Comparison of ENCODE assay signal across 1 cellular context in the genomic region with DNA sequence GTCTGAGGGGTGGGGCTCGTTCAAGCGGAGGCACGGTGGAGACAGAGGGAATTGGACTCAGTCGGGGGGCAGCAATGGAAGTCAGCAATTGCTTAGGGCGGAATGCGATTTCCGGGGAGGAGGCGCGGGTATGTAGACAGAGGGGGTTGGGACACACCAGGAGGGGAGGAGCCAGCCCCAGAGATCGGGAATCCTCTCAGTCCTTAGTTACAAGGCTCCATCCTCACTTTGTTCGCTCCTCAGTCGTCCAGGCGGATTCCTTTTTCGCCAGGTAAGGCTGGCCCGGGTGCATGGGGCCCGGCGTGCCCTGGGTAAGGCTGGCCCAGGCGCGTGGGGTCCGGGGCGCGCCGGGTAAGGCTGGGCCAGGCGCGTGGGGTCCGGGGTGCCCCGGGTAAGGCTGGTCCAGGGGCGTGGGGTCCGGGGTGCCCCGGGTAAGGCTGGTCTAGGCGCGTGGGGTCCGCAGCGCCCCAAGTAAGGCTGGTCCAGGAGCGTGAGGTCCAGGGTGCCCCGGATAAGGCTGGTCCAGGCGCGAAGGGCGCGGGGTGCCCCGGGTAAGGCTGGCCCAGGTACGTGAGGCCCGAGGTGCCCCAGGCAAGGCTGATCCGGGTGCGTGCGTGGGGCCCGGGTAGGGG.
A peak's percentile ranks its signal among the peaks of the same experiment; 100 is the strongest.
TF ChIP-seq lines count a peak whose summit lies in the region.

A gene with protein sequence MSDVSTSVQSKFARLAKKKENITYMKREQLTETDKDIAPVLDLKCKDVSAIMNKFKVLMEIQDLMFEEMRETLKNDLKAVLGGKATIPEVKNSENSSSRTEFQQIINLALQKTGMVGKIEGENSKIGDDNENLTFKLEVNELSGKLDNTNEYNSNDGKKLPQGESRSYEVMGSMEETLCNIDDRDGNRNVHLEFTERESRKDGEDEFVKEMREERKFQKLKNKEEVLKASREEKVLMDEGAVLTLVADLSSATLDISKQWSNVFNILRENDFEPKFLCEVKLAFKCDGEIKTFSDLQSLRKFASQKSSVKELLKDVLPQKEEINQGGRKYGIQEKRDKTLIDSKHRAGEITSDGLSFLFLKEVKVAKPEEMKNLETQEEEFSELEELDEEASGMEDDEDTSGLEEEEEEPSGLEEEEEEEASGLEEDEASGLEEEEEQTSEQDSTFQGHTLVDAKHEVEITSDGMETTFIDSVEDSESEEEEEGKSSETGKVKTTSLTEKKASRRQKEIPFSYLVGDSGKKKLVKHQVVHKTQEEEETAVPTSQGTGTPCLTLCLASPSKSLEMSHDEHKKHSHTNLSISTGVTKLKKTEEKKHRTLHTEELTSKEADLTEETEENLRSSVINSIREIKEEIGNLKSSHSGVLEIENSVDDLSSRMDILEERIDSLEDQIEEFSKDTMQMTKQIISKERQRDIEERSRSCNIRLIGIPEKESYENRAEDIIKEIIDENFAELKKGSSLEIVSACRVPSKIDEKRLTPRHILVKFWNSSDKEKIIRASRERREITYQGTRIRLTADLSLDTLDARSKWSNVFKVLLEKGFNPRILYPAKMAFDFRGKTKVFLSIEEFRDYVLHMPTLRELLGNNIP (plus strand): TSS at position 199 of the 632 bp plus-strand sequence. CDS start 11,780 bp downstream, outside the sequence.

TF ChIP-seq in WTC11, 78 proteins besides CTCF, POLR2A, EP300 and RAD21 (continued from another document and continues in another):
- TF ChIP-seq, protein P1, sequence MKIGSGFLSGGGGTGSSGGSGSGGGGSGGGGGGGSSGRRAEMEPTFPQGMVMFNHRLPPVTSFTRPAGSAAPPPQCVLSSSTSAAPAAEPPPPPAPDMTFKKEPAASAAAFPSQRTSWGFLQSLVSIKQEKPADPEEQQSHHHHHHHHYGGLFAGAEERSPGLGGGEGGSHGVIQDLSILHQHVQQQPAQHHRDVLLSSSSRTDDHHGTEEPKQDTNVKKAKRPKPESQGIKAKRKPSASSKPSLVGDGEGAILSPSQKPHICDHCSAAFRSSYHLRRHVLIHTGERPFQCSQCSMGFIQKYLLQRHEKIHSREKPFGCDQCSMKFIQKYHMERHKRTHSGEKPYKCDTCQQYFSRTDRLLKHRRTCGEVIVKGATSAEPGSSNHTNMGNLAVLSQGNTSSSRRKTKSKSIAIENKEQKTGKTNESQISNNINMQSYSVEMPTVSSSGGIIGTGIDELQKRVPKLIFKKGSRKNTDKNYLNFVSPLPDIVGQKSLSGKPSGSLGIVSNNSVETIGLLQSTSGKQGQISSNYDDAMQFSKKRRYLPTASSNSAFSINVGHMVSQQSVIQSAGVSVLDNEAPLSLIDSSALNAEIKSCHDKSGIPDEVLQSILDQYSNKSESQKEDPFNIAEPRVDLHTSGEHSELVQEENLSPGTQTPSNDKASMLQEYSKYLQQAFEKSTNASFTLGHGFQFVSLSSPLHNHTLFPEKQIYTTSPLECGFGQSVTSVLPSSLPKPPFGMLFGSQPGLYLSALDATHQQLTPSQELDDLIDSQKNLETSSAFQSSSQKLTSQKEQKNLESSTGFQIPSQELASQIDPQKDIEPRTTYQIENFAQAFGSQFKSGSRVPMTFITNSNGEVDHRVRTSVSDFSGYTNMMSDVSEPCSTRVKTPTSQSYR (CRISPR knock-in tag; IDR thresholded peaks at IDR 0.05) = peak; percentile 86; the same call in 1 of the 2 replicates
- TF ChIP-seq ATF1 (CRISPR knock-in tag; IDR thresholded peaks at IDR 0.05) (0 out of 2 replicates have a peak, but pooled peaks have one; percentile 82), NFYB (CRISPR knock-in tag; conservative IDR thresholded peaks at IDR 0.05; ENCODE audit: low read depth) (peak; percentile 37), ZNF138 (CRISPR knock-in tag; conservative IDR thresholded peaks at IDR 0.05) (0 out of 2 replicates have a peak, but pooled peaks have one; percentile 8), ZNF396 (CRISPR knock-in tag; IDR thresholded peaks at IDR 0.05; ENCODE audit: borderline replicate concordance) (no peak), RELA (CRISPR knock-in tag; IDR thresholded peaks at IDR 0.05; ENCODE audit: borderline replicate concordance) (0 out of 2 replicates have a peak, but pooled peaks have one; percentile 57), OVOL2 (CRISPR knock-in tag; IDR thresholded peaks at IDR 0.05; ENCODE audit: borderline replicate concordance) (no peak)
- TF ChIP-seq, protein P2, sequence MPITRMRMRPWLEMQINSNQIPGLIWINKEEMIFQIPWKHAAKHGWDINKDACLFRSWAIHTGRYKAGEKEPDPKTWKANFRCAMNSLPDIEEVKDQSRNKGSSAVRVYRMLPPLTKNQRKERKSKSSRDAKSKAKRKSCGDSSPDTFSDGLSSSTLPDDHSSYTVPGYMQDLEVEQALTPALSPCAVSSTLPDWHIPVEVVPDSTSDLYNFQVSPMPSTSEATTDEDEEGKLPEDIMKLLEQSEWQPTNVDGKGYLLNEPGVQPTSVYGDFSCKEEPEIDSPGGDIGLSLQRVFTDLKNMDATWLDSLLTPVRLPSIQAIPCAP (CRISPR knock-in tag; IDR thresholded peaks at IDR 0.05) = no peak
- TF ChIP-seq, protein P3, sequence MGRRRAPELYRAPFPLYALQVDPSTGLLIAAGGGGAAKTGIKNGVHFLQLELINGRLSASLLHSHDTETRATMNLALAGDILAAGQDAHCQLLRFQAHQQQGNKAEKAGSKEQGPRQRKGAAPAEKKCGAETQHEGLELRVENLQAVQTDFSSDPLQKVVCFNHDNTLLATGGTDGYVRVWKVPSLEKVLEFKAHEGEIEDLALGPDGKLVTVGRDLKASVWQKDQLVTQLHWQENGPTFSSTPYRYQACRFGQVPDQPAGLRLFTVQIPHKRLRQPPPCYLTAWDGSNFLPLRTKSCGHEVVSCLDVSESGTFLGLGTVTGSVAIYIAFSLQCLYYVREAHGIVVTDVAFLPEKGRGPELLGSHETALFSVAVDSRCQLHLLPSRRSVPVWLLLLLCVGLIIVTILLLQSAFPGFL (CRISPR knock-in tag; IDR thresholded peaks at IDR 0.05; ENCODE audit: borderline replicate concordance) = no peak
- TF ChIP-seq, protein P4, sequence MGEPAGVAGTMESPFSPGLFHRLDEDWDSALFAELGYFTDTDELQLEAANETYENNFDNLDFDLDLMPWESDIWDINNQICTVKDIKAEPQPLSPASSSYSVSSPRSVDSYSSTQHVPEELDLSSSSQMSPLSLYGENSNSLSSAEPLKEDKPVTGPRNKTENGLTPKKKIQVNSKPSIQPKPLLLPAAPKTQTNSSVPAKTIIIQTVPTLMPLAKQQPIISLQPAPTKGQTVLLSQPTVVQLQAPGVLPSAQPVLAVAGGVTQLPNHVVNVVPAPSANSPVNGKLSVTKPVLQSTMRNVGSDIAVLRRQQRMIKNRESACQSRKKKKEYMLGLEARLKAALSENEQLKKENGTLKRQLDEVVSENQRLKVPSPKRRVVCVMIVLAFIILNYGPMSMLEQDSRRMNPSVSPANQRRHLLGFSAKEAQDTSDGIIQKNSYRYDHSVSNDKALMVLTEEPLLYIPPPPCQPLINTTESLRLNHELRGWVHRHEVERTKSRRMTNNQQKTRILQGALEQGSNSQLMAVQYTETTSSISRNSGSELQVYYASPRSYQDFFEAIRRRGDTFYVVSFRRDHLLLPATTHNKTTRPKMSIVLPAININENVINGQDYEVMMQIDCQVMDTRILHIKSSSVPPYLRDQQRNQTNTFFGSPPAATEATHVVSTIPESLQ (CRISPR knock-in tag; IDR thresholded peaks at IDR 0.05) = no peak
- TF ChIP-seq, protein P5, sequence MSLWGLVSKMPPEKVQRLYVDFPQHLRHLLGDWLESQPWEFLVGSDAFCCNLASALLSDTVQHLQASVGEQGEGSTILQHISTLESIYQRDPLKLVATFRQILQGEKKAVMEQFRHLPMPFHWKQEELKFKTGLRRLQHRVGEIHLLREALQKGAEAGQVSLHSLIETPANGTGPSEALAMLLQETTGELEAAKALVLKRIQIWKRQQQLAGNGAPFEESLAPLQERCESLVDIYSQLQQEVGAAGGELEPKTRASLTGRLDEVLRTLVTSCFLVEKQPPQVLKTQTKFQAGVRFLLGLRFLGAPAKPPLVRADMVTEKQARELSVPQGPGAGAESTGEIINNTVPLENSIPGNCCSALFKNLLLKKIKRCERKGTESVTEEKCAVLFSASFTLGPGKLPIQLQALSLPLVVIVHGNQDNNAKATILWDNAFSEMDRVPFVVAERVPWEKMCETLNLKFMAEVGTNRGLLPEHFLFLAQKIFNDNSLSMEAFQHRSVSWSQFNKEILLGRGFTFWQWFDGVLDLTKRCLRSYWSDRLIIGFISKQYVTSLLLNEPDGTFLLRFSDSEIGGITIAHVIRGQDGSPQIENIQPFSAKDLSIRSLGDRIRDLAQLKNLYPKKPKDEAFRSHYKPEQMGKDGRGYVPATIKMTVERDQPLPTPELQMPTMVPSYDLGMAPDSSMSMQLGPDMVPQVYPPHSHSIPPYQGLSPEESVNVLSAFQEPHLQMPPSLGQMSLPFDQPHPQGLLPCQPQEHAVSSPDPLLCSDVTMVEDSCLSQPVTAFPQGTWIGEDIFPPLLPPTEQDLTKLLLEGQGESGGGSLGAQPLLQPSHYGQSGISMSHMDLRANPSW (CRISPR knock-in tag; conservative IDR thresholded peaks at IDR 0.05; ENCODE audit: low read depth) = 0 out of 2 replicates have a peak, but pooled peaks have one; percentile 29
- TF ChIP-seq, protein P6, sequence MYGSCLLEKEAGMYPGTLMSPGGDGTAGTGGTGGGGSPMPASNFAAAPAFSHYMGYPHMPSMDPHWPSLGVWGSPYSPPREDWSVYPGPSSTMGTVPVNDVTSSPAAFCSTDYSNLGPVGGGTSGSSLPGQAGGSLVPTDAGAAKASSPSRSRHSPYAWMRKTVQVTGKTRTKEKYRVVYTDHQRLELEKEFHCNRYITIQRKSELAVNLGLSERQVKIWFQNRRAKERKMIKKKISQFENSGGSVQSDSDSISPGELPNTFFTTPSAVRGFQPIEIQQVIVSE (CRISPR knock-in tag; IDR thresholded peaks at IDR 0.05; ENCODE audit: borderline replicate concordance) = no peak
- TF ChIP-seq, protein P7, sequence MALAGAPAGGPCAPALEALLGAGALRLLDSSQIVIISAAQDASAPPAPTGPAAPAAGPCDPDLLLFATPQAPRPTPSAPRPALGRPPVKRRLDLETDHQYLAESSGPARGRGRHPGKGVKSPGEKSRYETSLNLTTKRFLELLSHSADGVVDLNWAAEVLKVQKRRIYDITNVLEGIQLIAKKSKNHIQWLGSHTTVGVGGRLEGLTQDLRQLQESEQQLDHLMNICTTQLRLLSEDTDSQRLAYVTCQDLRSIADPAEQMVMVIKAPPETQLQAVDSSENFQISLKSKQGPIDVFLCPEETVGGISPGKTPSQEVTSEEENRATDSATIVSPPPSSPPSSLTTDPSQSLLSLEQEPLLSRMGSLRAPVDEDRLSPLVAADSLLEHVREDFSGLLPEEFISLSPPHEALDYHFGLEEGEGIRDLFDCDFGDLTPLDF (CRISPR knock-in tag; IDR thresholded peaks at IDR 0.05) = no peak
- TF ChIP-seq, protein P8, sequence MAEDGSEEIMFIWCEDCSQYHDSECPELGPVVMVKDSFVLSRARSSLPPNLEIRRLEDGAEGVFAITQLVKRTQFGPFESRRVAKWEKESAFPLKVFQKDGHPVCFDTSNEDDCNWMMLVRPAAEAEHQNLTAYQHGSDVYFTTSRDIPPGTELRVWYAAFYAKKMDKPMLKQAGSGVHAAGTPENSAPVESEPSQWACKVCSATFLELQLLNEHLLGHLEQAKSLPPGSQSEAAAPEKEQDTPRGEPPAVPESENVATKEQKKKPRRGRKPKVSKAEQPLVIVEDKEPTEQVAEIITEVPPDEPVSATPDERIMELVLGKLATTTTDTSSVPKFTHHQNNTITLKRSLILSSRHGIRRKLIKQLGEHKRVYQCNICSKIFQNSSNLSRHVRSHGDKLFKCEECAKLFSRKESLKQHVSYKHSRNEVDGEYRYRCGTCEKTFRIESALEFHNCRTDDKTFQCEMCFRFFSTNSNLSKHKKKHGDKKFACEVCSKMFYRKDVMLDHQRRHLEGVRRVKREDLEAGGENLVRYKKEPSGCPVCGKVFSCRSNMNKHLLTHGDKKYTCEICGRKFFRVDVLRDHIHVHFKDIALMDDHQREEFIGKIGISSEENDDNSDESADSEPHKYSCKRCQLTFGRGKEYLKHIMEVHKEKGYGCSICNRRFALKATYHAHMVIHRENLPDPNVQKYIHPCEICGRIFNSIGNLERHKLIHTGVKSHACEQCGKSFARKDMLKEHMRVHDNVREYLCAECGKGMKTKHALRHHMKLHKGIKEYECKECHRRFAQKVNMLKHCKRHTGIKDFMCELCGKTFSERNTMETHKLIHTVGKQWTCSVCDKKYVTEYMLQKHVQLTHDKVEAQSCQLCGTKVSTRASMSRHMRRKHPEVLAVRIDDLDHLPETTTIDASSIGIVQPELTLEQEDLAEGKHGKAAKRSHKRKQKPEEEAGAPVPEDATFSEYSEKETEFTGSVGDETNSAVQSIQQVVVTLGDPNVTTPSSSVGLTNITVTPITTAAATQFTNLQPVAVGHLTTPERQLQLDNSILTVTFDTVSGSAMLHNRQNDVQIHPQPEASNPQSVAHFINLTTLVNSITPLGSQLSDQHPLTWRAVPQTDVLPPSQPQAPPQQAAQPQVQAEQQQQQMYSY (CRISPR knock-in tag; IDR thresholded peaks at IDR 0.05) = no peak
- TF ChIP-seq, protein P9, sequence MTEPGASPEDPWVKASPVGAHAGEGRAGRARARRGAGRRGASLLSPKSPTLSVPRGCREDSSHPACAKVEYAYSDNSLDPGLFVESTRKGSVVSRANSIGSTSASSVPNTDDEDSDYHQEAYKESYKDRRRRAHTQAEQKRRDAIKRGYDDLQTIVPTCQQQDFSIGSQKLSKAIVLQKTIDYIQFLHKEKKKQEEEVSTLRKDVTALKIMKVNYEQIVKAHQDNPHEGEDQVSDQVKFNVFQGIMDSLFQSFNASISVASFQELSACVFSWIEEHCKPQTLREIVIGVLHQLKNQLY (CRISPR knock-in tag; IDR thresholded peaks at IDR 0.05) = 0 out of 2 replicates have a peak, but pooled peaks have one; percentile 33
- TF ChIP-seq, protein P10, sequence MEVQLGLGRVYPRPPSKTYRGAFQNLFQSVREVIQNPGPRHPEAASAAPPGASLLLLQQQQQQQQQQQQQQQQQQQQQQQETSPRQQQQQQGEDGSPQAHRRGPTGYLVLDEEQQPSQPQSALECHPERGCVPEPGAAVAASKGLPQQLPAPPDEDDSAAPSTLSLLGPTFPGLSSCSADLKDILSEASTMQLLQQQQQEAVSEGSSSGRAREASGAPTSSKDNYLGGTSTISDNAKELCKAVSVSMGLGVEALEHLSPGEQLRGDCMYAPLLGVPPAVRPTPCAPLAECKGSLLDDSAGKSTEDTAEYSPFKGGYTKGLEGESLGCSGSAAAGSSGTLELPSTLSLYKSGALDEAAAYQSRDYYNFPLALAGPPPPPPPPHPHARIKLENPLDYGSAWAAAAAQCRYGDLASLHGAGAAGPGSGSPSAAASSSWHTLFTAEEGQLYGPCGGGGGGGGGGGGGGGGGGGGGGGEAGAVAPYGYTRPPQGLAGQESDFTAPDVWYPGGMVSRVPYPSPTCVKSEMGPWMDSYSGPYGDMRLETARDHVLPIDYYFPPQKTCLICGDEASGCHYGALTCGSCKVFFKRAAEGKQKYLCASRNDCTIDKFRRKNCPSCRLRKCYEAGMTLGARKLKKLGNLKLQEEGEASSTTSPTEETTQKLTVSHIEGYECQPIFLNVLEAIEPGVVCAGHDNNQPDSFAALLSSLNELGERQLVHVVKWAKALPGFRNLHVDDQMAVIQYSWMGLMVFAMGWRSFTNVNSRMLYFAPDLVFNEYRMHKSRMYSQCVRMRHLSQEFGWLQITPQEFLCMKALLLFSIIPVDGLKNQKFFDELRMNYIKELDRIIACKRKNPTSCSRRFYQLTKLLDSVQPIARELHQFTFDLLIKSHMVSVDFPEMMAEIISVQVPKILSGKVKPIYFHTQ (CRISPR knock-in tag; IDR thresholded peaks at IDR 0.05) = no peak
